Comparison of ENCODE assay signal across 1 cellular context in genomic region chr1:153353226-153353947, GRCh38.
TF ChIP-seq lines count a peak whose summit lies in the region.

No MANE protein-coding gene starts in this region.

TF ChIP-seq in HepG2, 621 proteins besides CTCF, POLR2A, EP300 and RAD21:
- TF ChIP-seq STAG1 (CRISPR knock-in tag; IDR thresholded peaks at IDR 0.05) (peak; percentile 26; the same call in 1 of the 2 replicates), GLMP (CRISPR knock-in tag; IDR thresholded peaks at IDR 0.05; ENCODE audit: borderline replicate concordance) (no peak)
